Comparison of ENCODE assay signal across 17 cellular contexts in genomic region chr5:96037128-96037527, GRCh38.
A peak's percentile ranks its signal among the peaks of the same experiment; 100 is the strongest.
DNase-seq lines count a peak whose midpoint lies in the region; ATAC-seq and TF ChIP-seq lines count a peak whose summit lies in the region.
"Had no signal": no experiment of that assay in that cellular context is flagged by ENCODE, and none has a peak within 500 bp of the region (broad histone marks: within the 10 kb centered on the region; RNA-seq: fewer than 3 reads in every experiment).

No MANE protein-coding gene starts in this region.

- H3K27me3 ChIP-seq in ascending aorta, result no peaks in the 10 kb centered on the region
- no peaks in the 10 kb centered on the region for H3K27me3 ChIP-seq in stomach
- H3K27me3 ChIP-seq: SJSA1 had no signal

- TF ChIP-seq EP300 in stomach (IDR thresholded peaks at IDR 0.05), result no peak

- no peak for TF ChIP-seq POLR2A in stomach (IDR thresholded peaks at IDR 0.05)

- H3K27ac ChIP-seq in ascending aorta, result peak overlapping the region; percentile 53 to 66
- peak overlapping the region; percentile 24 to 80 (median 75) for H3K27ac ChIP-seq in stomach
- H3K27ac ChIP-seq: SJSA1 had no signal

- no peaks in the 10 kb centered on the region for H3K36me3 ChIP-seq in ascending aorta
- H3K36me3 ChIP-seq in stomach, result no peaks in the 10 kb centered on the region
- H3K36me3 ChIP-seq: SJSA1 had no signal

- 30 to 67% (median 52%) methylated on average over 2 of the region's 2 CpGs for WGBS in stomach, 5 donors

- ATAC-seq in GM18867 (IDR thresholded peaks at IDR 0.05; ENCODE audit: unreplicated experiment) (no peak), HG03432 (IDR thresholded peaks at IDR 0.05; ENCODE audit: unreplicated experiment) (no peak)
- ATAC-seq: GM12878 had no signal

- peaks cover 0 to 7% of the 10 kb centered on the region in 2 donors for H3K4me1 ChIP-seq in ascending aorta
- peaks cover 0 to 17% (median 5%) of the 10 kb centered on the region in 4 donors for H3K4me1 ChIP-seq in stomach

- intact Hi-C loops in ascending aorta (cut with DNase I) (no loop called here), stomach (cut with DNase I; ENCODE audit: low total_unique reads) (no loop called here)

- TF ChIP-seq CTCF in ascending aorta (IDR thresholded peaks at IDR 0.05), result no peak
- TF ChIP-seq CTCF in fibroblast of mammary gland (conservative IDR thresholded peaks at IDR 0.05; ENCODE audit: control insufficient read depth, insufficient read depth, low read depth, low read length), result no peak
- no peak for TF ChIP-seq CTCF in stomach (IDR thresholded peaks at IDR 0.05)

- no peak overlapping the region for H3K4me3 ChIP-seq in ascending aorta
- H3K4me3 ChIP-seq in fibroblast of mammary gland (ENCODE audit: control insufficient read depth, low read depth, low read length), result no peak overlapping the region
- H3K4me3 ChIP-seq in stomach, result no peak overlapping the region
- H3K4me3 ChIP-seq: GM12878, lung, SJSA1 had no signal

- DNase-seq in EL, result peak; percentile 27
- DNase-seq in ascending aorta (ENCODE audit: low spot score in 2 of 2), result no peak
- DNase-seq in fibroblast of mammary gland (ENCODE audit: low read depth), result peak; percentile 68
- no peak for DNase-seq in stomach
- DNase-seq in C1 segment of cervical spinal cord (lab: John Stamatoyannopoulos, UW), result no peak
- no peak for DNase-seq in effector CD4-positive, alpha-beta T cell
- DNase-seq: activated CD8-positive, alpha-beta memory T cell treated with anti-CD3 and anti-CD28 coated beads for 24 hours; GF-D8; glutamatergic neuron; Karpas-422; NCI-H1105 treated with DMSO at 0.1 percent for 48 hours; stimulated activated CD4-positive, alpha-beta T cell treated with anti-CD3 and anti-CD28 coated beads, Interleukin-1b, Interleukin-23, amount 100 ng/mL, for 48 hours had no signal

- no peaks in the 10 kb centered on the region for H3K9me3 ChIP-seq in ascending aorta
- no peaks in the 10 kb centered on the region for H3K9me3 ChIP-seq in stomach
- H3K9me3 ChIP-seq: SJSA1 had no signal

Comparison
In these comparisons a context has a peak if more than half of its experiments do, and no peak if none do; other contexts are left out.
1. DNase-seq: peak in EL (single experiment) and fibroblast of mammary gland (single experiment); none in ascending aorta (0 of 2), stomach (single experiment), C1 segment of cervical spinal cord (0 of 14) and effector CD4-positive, alpha-beta T cell (single experiment).